8 cellular contexts compared by ENCODE assay signal in the genomic region with DNA sequence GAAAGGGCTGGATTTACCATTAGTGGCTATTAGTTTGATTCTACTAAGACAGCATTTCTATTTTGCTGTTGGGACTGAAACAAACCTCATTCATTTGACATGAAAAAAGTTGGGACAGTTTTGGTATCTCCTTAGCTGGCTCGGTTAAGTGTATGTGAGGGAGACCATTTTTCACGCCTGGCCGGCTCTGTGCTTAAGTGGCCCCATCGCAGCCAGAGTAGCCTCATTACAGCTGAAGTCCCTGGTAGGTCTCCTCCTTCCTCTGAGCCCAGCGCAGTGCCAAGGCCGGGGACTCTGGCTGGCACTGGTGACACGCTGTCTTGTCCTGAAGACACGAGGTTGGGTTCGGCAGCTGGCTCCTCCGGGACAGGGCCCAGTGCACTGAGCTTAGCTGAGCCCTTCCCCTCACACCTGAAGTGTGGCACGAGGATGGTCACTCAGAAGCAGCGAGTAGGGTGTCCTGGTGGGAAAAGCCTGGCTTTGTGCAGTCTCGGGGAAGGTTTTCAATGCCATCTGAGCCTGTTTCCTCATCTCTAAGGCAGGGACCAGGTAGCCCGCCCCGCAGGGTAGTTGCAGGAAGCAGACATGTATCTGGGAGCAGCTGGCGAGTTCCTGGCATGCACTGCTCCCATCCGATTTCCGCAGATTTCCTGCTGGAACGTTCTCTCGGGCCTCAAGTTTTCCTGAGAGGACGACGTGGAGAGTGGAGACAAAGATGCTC.
DNase-seq lines count a peak whose midpoint lies in the region; ATAC-seq lines count a peak whose summit lies in the region.

No MANE protein-coding gene starts in this region.

- H3K9me3 Mint-ChIP-seq in CD4-positive, CD25-positive, alpha-beta regulatory T cell, result peaks cover 0 to 8% (median 0%) of the 10 kb centered on the region in 7 donors
- no peaks in the 10 kb centered on the region for H3K9me3 Mint-ChIP-seq in activated naive CD8-positive, alpha-beta T cell treated with anti-CD3 and anti-CD28 coated beads, Interleukin-2, amount 10 ng/mL, durations not matched to agents 7 days and 5 days

- H3K36me3 Mint-ChIP-seq in CD4-positive, CD25-positive, alpha-beta regulatory T cell, result no peaks in the 10 kb centered on the region
- H3K36me3 Mint-ChIP-seq in activated naive CD8-positive, alpha-beta T cell treated with anti-CD3 and anti-CD28 coated beads, Interleukin-2, amount 10 ng/mL, durations not matched to agents 7 days and 5 days, result no peaks in the 10 kb centered on the region

- H3K4me1 ChIP-seq in CD4-positive, CD25-positive, alpha-beta regulatory T cell (ENCODE audit: control insufficient read depth, insufficient read depth, low read length, poor library complexity, severe bottlenecking), result peaks cover 14% of the 10 kb centered on the region
- peaks cover 11% of the 10 kb centered on the region for H3K4me1 ChIP-seq in thymus (ENCODE audit: control insufficient read depth, insufficient read depth, low read length)

- H3K27ac ChIP-seq in CD4-positive, CD25-positive, alpha-beta regulatory T cell (ENCODE audit: insufficient read depth, low read length, poor library complexity, severe bottlenecking), result peak overlapping the region; percentile 94
- peak overlapping the region; percentile 95 for H3K27ac ChIP-seq in thymus (ENCODE audit: low read depth)

- POLR2A ChIA-PET in activated naive CD8-positive, alpha-beta T cell treated with anti-CD3 and anti-CD28 coated beads, Interleukin-2, amount 10 ng/mL, durations not matched to agents 7 days and 5 days (lab: Charles Lee), result interaction anchor here (0.8 to 2.1 kb wide), 17 partner anchors 13 to 597 kb away, joined by 3 to 20 read pairs (median 4); a partner anchor contains a TSS

- no peak for ATAC-seq in CD4-positive, CD25-positive, alpha-beta regulatory T cell (ENCODE audit: low read depth in 2 of 2)
- peak; percentile 12 for ATAC-seq in GM19328 (IDR thresholded peaks at IDR 0.05; ENCODE audit: unreplicated experiment)
- ATAC-seq in HG03565 (IDR thresholded peaks at IDR 0.05; ENCODE audit: unreplicated experiment), result peak; percentile 4
- ATAC-seq in activated naive CD8-positive, alpha-beta T cell treated with anti-CD3 and anti-CD28 coated beads, Interleukin-2, amount 10 ng/mL, durations not matched to agents 7 days and 5 days (ENCODE audit: low read depth), result peak; percentile 1

- peaks cover 0 to 23% (median 12%) of the 10 kb centered on the region in 4 donors for H3K4me1 Mint-ChIP-seq in CD4-positive, CD25-positive, alpha-beta regulatory T cell
- peaks cover 23% of the 10 kb centered on the region for H3K4me1 Mint-ChIP-seq in activated naive CD8-positive, alpha-beta T cell treated with anti-CD3 and anti-CD28 coated beads, Interleukin-2, amount 10 ng/mL, durations not matched to agents 7 days and 5 days

- H3K9me3 ChIP-seq in CD4-positive, CD25-positive, alpha-beta regulatory T cell (ENCODE audit: control insufficient read depth in 2 of 2, low read length in 2 of 2), result no peaks in the 10 kb centered on the region
- no peaks in the 10 kb centered on the region for H3K9me3 ChIP-seq in iPS-18c (ENCODE audit: control insufficient read depth, insufficient read depth, low read length)
- H3K9me3 ChIP-seq in thymus (ENCODE audit: control insufficient read depth), result no peaks in the 10 kb centered on the region

- no peaks in the 10 kb centered on the region for H3K27me3 ChIP-seq in CD4-positive, CD25-positive, alpha-beta regulatory T cell (ENCODE audit: control insufficient read depth, insufficient read depth, low read length)
- H3K27me3 ChIP-seq in thymus (ENCODE audit: control insufficient read depth, insufficient read depth), result no peaks in the 10 kb centered on the region

- WGBS in thymus, result 52% methylated on average over 22 of the region's 22 CpGs

- no peaks in the 10 kb centered on the region for H3K36me3 ChIP-seq in CD4-positive, CD25-positive, alpha-beta regulatory T cell (ENCODE audit: control insufficient read depth, insufficient read depth, low read length)
- no peaks in the 10 kb centered on the region for H3K36me3 ChIP-seq in thymus (ENCODE audit: control insufficient read depth, insufficient read depth)

- H3K27ac Mint-ChIP-seq in CD4-positive, CD25-positive, alpha-beta regulatory T cell, result peak overlapping the region; percentile 77 to 99 (median 99)
- peak overlapping the region; percentile 88 for H3K27ac Mint-ChIP-seq in activated naive CD8-positive, alpha-beta T cell treated with anti-CD3 and anti-CD28 coated beads, Interleukin-2, amount 10 ng/mL, durations not matched to agents 7 days and 5 days

- peak overlapping the region; percentile 91 to 96 (median 95) for H3K4me3 Mint-ChIP-seq in CD4-positive, CD25-positive, alpha-beta regulatory T cell
- H3K4me3 Mint-ChIP-seq in activated naive CD8-positive, alpha-beta T cell treated with anti-CD3 and anti-CD28 coated beads, Interleukin-2, amount 10 ng/mL, durations not matched to agents 7 days and 5 days, result peak overlapping the region; percentile 95

- no peak for DNase-seq in CD4-positive, CD25-positive, alpha-beta regulatory T cell
- DNase-seq in activated naive CD8-positive, alpha-beta T cell treated with anti-CD3 and anti-CD28 coated beads, Interleukin-2, amount 10 ng/mL, durations not matched to agents 7 days and 5 days, result no peak
- DNase-seq in globus pallidus (ENCODE audit: low spot score), result no peak
- DNase-seq in stimulated activated CD4-positive, alpha-beta T cell treated with anti-CD3 and anti-CD28 coated beads, Interleukin-2, amount 100 ng/mL, for 24 hours, result no peak

- H3K4me3 ChIP-seq in CD4-positive, CD25-positive, alpha-beta regulatory T cell (ENCODE audit: low read depth, low read length), result peak overlapping the region; percentile 83
- H3K4me3 ChIP-seq in iPS-18c (ENCODE audit: insufficient read depth, low read depth, low read length) (peak overlapping the region; percentile 61), thymus (ENCODE audit: low read length) (peak overlapping the region; percentile 73)

- peaks cover 4% of the 10 kb centered on the region for H3K27me3 Mint-ChIP-seq in CD4-positive, CD25-positive, alpha-beta regulatory T cell
- no peaks in the 10 kb centered on the region for H3K27me3 Mint-ChIP-seq in activated naive CD8-positive, alpha-beta T cell treated with anti-CD3 and anti-CD28 coated beads, Interleukin-2, amount 10 ng/mL, durations not matched to agents 7 days and 5 days

Comparison
In these comparisons a context has a peak if more than half of its experiments do, and no peak if none do; other contexts are left out.
1. ATAC-seq: peak in GM19328 (single experiment), HG03565 (single experiment) and activated naive CD8-positive, alpha-beta T cell treated with anti-CD3 and anti-CD28 coated beads, Interleukin-2, amount 10 ng/mL, durations not matched to agents 7 days and 5 days (single experiment); none in CD4-positive, CD25-positive, alpha-beta regulatory T cell (0 of 2).
2. Peak in every context shown above with its lines, with median percentiles within 50 percentile points of each other: H3K4me3 ChIP-seq.